In genomic region chr15:67107014-67107812, GRCh38 we compare ENCODE assay signal across 8 cellular contexts. TPM values are rescaled to one million over a fixed set of nuclear protein-coding genes. Genes with fewer than 3 reads are reported as not detected.
DNase-seq lines count a peak whose midpoint lies in the region; ATAC-seq lines count a peak whose summit lies in the region.

No MANE protein-coding gene starts in this region.

- H3K27ac ChIP-seq in HUES48 (ENCODE audit: low read depth, low read length), result peak overlapping the region; percentile 53
- peak overlapping the region; percentile 68 for H3K27ac ChIP-seq in muscle layer of colon (ENCODE audit: low read depth, low read length)

- ATAC-seq in HG02970 (IDR thresholded peaks at IDR 0.05; ENCODE audit: low FRiP score, unreplicated experiment), result no peak

- H3K9me3 ChIP-seq in HUES48 (ENCODE audit: control insufficient read depth, insufficient read depth, low read length), result peaks cover 8% of the 10 kb centered on the region
- no peaks in the 10 kb centered on the region for H3K9me3 ChIP-seq in muscle layer of colon (ENCODE audit: low read length)

- H3K9ac ChIP-seq in HUES48 (ENCODE audit: low read depth, low read length) (no peak overlapping the region), muscle layer of colon (ENCODE audit: low read length) (no peak overlapping the region)

- no peak overlapping the region for H3K4me3 ChIP-seq in HUES48 (ENCODE audit: low read depth, low read length)
- no peak overlapping the region for H3K4me3 ChIP-seq in muscle layer of colon (ENCODE audit: low read depth in 1 of 2, low read length in 2 of 2)

- H3K36me3 ChIP-seq in HUES48 (ENCODE audit: control insufficient read depth, insufficient read depth, low read length) (no peaks in the 10 kb centered on the region), muscle layer of colon (ENCODE audit: insufficient read depth, low read length) (no peaks in the 10 kb centered on the region)

- H3K4me1 ChIP-seq in HUES48 (ENCODE audit: control insufficient read depth, insufficient read depth, low read length) (peaks cover 14% of the 10 kb centered on the region), muscle layer of colon (ENCODE audit: insufficient read depth, low read length) (peaks cover 74% of the 10 kb centered on the region)

- H3K27me3 ChIP-seq in HUES48 (ENCODE audit: control insufficient read depth, insufficient read depth, low read length), result no peaks in the 10 kb centered on the region
- no peaks in the 10 kb centered on the region for H3K27me3 ChIP-seq in muscle layer of colon (ENCODE audit: control insufficient read depth in 1 of 2, insufficient read depth in 2 of 2, low read length in 2 of 2)

- DNase-seq in AG08395 (ENCODE audit: low spot score), result peak; percentile 94
- peak; percentile 97 for DNase-seq in dermis blood vessel endothelial cell
- no peak for DNase-seq in OCI-M1 (lab: John Stamatoyannopoulos, UW)
- DNase-seq in activated CD4-positive, alpha-beta T cell treated with anti-CD3 and anti-CD28 coated beads, Interleukin-2, amount 50 U/mL, for 48 hours, result no peak
- no peak for DNase-seq in stimulated activated naive CD4-positive, alpha-beta T cell (lab: John Stamatoyannopoulos, UW)

RNA-seq across cellular contexts. Expression of gene SMAD3, which starts 41.8 kb away (rescaled TPM):
- total RNA-seq in dermis blood vessel endothelial cell, result 16.5 and 29.9 TPM in 2 replicates

Comparison
In these comparisons a context has a peak if more than half of its experiments do, and no peak if none do; other contexts are left out.
1. DNase-seq: peak in AG08395 (single experiment) and dermis blood vessel endothelial cell (single experiment); none in OCI-M1 (single experiment), activated CD4-positive, alpha-beta T cell treated with anti-CD3 and anti-CD28 coated beads, Interleukin-2, amount 50 U/mL, for 48 hours (0 of 2) and stimulated activated naive CD4-positive, alpha-beta T cell (0 of 6).